8 cellular contexts compared by ENCODE assay signal in genomic region chr12:57935839-57936512, GRCh38. TPM values are rescaled to one million over a fixed set of nuclear protein-coding genes. Genes with fewer than 3 reads are reported as not detected.
A peak's percentile ranks its signal among the peaks of the same experiment; 100 is the strongest.
DNase-seq lines count a peak whose midpoint lies in the region; ATAC-seq and TF ChIP-seq lines count a peak whose summit lies in the region.

No MANE protein-coding gene starts in this region.

- peak overlapping the region; percentile 77 for H3K9ac ChIP-seq in muscle layer of colon (ENCODE audit: low read length)

- H3K27me3 ChIP-seq in muscle layer of colon (ENCODE audit: control insufficient read depth in 1 of 2, insufficient read depth in 2 of 2, low read length in 2 of 2): no peaks in the 10 kb centered on the region

- DNase-seq in DMS153 treated with DMSO at 0.1 percent for 48 hours (lab: John Stamatoyannopoulos, UW; ENCODE audit: unreplicated experiment): peak; percentile 84
- peak; percentile 89 for DNase-seq in OCI-M2 (lab: John Stamatoyannopoulos, UW; ENCODE audit: unreplicated experiment)
- DNase-seq in activated T-cell treated with anti-CD3 and anti-CD28 coated beads, Interleukin-2, amount 50 U/mL, for 1 hour: peak; percentile 84
- peak; percentile 82 for DNase-seq in stimulated activated CD8-positive, alpha-beta memory T cell treated with anti-CD3 and anti-CD28 coated beads, Interleukin-7, amount 100 ng/mL, for 1 hour (ENCODE audit: low read depth in 2 of 2)

- H3K36me3 ChIP-seq in muscle layer of colon (ENCODE audit: insufficient read depth, low read length): no peaks in the 10 kb centered on the region

- TF ChIP-seq RAD21 in Ishikawa (IDR thresholded peaks at IDR 0.05; ENCODE audit: low read depth): no peak

- H3K4me1 ChIP-seq in muscle layer of colon (ENCODE audit: insufficient read depth, low read length): peaks cover 17% of the 10 kb centered on the region

- no peaks in the 10 kb centered on the region for H3K9me3 ChIP-seq in muscle layer of colon (ENCODE audit: low read length)

- peak overlapping the region; percentile 40 to 91 for H3K4me3 ChIP-seq in muscle layer of colon (ENCODE audit: low read depth in 1 of 2, low read length in 2 of 2)

- ATAC-seq in GM21619 (IDR thresholded peaks at IDR 0.05; ENCODE audit: unreplicated experiment) (peak; percentile 99), esophagus mucosa (peak; percentile 91)

- TF ChIP-seq EP300 in Ishikawa (IDR thresholded peaks at IDR 0.05; ENCODE audit: borderline replicate concordance): no peak

- peak overlapping the region; percentile 75 for H3K27ac ChIP-seq in muscle layer of colon (ENCODE audit: low read depth, low read length)

TF ChIP-seq in Ishikawa, 13 proteins besides CTCF, POLR2A, EP300 and RAD21:
- TF ChIP-seq REST (IDR thresholded peaks at IDR 0.05; ENCODE audit: low read depth) (no peak), USF1 (IDR thresholded peaks at IDR 0.05) (peak; percentile 60), CREB1 (IDR thresholded peaks at IDR 0.05; ENCODE audit: low read depth) (peak; percentile 33; the same call in 1 of the 2 replicates), TAF1 (IDR thresholded peaks at IDR 0.05; ENCODE audit: low read depth) (peak; percentile 80), FOXM1 (IDR thresholded peaks at IDR 0.05; ENCODE audit: borderline replicate concordance, low read depth) (peak; percentile 20; the same call in 1 of the 2 replicates), NFIC (IDR thresholded peaks at IDR 0.05) (no peak), MAX (IDR thresholded peaks at IDR 0.05) (peak; percentile 81), EGR1 (IDR thresholded peaks at IDR 0.05) (no peak), TEAD4 (IDR thresholded peaks at IDR 0.05) (0 out of 2 replicates have a peak, but pooled peaks have one; percentile 20), TCF12 (IDR thresholded peaks at IDR 0.05; ENCODE audit: low read depth) (no peak), ZBTB7A (IDR thresholded peaks at IDR 0.05; ENCODE audit: low read depth) (no peak; the same call in 1 of the 2 replicates), YY1 (IDR thresholded peaks at IDR 0.05; ENCODE audit: low read depth) (peak; percentile 26; the same call in 1 of the 2 replicates), CEBPB (IDR thresholded peaks at IDR 0.05) (no peak)

RNA-seq across cellular contexts. Expression of gene ATP23, which starts 5.4 kb away (rescaled TPM):
- total RNA-seq in esophagus mucosa: 7.6 TPM

Comparison
In these comparisons a context has a peak if more than half of its experiments do, and no peak if none do; other contexts are left out.
1. Peak in every context shown above with its lines: DNase-seq, ATAC-seq, H3K4me3 ChIP-seq and H3K27ac ChIP-seq.